ENCODE assay signal across 15 cellular contexts in the genomic region with DNA sequence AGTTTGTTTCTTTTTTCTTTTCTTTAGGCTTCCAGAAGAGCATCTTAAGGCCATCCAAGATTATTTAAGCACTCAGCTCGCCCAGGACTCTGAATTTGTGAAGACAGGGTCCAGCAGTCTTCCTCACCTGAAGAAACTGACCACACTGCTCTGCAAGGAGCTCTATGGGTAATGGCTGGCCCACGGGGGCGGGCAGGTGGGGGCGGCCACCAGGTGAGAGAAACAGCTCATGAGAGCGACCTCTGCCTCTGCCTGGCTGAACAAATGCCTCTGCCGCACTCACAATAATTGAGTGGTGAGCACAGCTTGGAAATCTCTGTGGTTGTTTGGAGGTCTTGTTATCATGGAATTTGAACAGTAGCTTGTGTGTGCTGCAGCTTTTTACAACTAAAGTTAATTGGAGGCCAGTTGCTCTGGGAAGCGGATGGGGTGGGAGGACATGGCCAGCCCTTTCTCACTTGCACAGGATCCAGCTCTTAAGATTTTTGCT.
DNase-seq lines count a peak whose midpoint lies in the region; ATAC-seq and TF ChIP-seq lines count a peak whose summit lies in the region.
"Had no signal": no experiment of that assay in that cellular context is flagged by ENCODE, and none has a peak within 500 bp of the region (broad histone marks: within the 10 kb centered on the region; RNA-seq: fewer than 3 reads in every experiment).

No MANE protein-coding gene starts in this region.

- H2BK120ac ChIP-seq in mesendoderm (ENCODE audit: low read depth, low read length): no peak overlapping the region

- H4K8ac ChIP-seq in mesendoderm (ENCODE audit: low read depth, low read length): no peak overlapping the region

- no peaks in the 10 kb centered on the region for H3K79me2 ChIP-seq in mesendoderm (ENCODE audit: control insufficient read depth, insufficient read depth, low read length)

- DNase-seq in activated CD4-positive, alpha-beta T cell treated with anti-CD3 and anti-CD28 coated beads, Interleukin-2, amount 10 ng/mL, durations not matched to agents 24 days and 14 days: no peak
- DNase-seq in activated CD4-positive, alpha-beta T cell treated with anti-CD3 and anti-CD28 coated beads for 4 hours: no peak
- DNase-seq in NCI-H2227 (lab: John Stamatoyannopoulos, UW; ENCODE audit: unreplicated experiment): peak; percentile 29
- no peak for DNase-seq in activated naive CD8-positive, alpha-beta T cell treated with anti-CD3 and anti-CD28 coated beads, Interleukin-2, amount 50 U/mL, for 24 hours
- no peak for DNase-seq in progenitor cell of endocrine pancreas (ENCODE audit: low spot score, unreplicated experiment)
- no peak for DNase-seq in mesendoderm
- DNase-seq in glomerular visceral epithelial cell (ENCODE audit: extremely low spot score): no peak
- DNase-seq: dermis blood vessel endothelial cell, HFFc6, left ventricle myocardium superior, NCI-H2171, NCI-H82, uterus had no signal

- no peak overlapping the region for H3K4ac ChIP-seq in mesendoderm (ENCODE audit: low read depth, low read length)

- no peaks in the 10 kb centered on the region for H3K27me3 ChIP-seq in mesendoderm (ENCODE audit: insufficient read depth, low read length, poor library complexity)
- H3K27me3 ChIP-seq: uterus had no signal

- H3K79me1 ChIP-seq in mesendoderm (ENCODE audit: low read length): no peaks in the 10 kb centered on the region

- no peak overlapping the region for H3K27ac ChIP-seq in mesendoderm (ENCODE audit: low read depth, low read length)
- H3K27ac ChIP-seq: uterus had no signal

- no peak overlapping the region for H3K9ac ChIP-seq in mesendoderm (ENCODE audit: low read length)

- H3K4me3 Mint-ChIP-seq in activated CD4-positive, alpha-beta T cell treated with anti-CD3 and anti-CD28 coated beads, Interleukin-2, amount 10 ng/mL, durations not matched to agents 24 days and 14 days: no peak overlapping the region
- H3K4me3 Mint-ChIP-seq in activated naive CD8-positive, alpha-beta T cell treated with anti-CD3 and anti-CD28 coated beads, Interleukin-2, amount 50 U/mL, for 24 hours: no peak overlapping the region
- no peak overlapping the region for H3K4me3 Mint-ChIP-seq in progenitor cell of endocrine pancreas (ENCODE audit: low read depth)
- H3K4me3 Mint-ChIP-seq: brain, HFFc6 had no signal

- no peak overlapping the region for H2AK5ac ChIP-seq in mesendoderm (ENCODE audit: low read length)

- no peak overlapping the region for H3K56ac ChIP-seq in mesendoderm (ENCODE audit: low read length)

- H2BK15ac ChIP-seq in mesendoderm (replicated peaks; ENCODE audit: low read depth): no peak overlapping the region

- no peak for ATAC-seq in activated naive CD8-positive, alpha-beta T cell treated with anti-CD3 and anti-CD28 coated beads, Interleukin-2, amount 50 U/mL, for 24 hours
- ATAC-seq in HG02678 (IDR thresholded peaks at IDR 0.05; ENCODE audit: unreplicated experiment): no peak
- ATAC-seq: left ventricle myocardium superior had no signal

- H3K36me3 Mint-ChIP-seq in activated CD4-positive, alpha-beta T cell treated with anti-CD3 and anti-CD28 coated beads, Interleukin-2, amount 10 ng/mL, durations not matched to agents 24 days and 14 days (ENCODE audit: low read depth): peaks cover 68% of the 10 kb centered on the region
- H3K36me3 Mint-ChIP-seq in activated naive CD8-positive, alpha-beta T cell treated with anti-CD3 and anti-CD28 coated beads, Interleukin-2, amount 50 U/mL, for 24 hours (ENCODE audit: low read depth): peaks cover 61% of the 10 kb centered on the region
- no peaks in the 10 kb centered on the region for H3K36me3 Mint-ChIP-seq in progenitor cell of endocrine pancreas (ENCODE audit: insufficient read depth)
- H3K36me3 Mint-ChIP-seq: brain had no signal

- WGBS in mesendoderm (ENCODE audit: extremely low coverage, insufficient coverage, low lambda C conversion rate): no CpG with 5 or more reads among the region's 7 CpGs

- H3K4me3 ChIP-seq in mesendoderm (ENCODE audit: low read length): no peak overlapping the region
- H3K4me3 ChIP-seq: uterus had no signal

- H3K27ac Mint-ChIP-seq in activated CD4-positive, alpha-beta T cell treated with anti-CD3 and anti-CD28 coated beads, Interleukin-2, amount 10 ng/mL, durations not matched to agents 24 days and 14 days: peak overlapping the region; percentile 56
- H3K27ac Mint-ChIP-seq in activated naive CD8-positive, alpha-beta T cell treated with anti-CD3 and anti-CD28 coated beads, Interleukin-2, amount 50 U/mL, for 24 hours: peak overlapping the region; percentile 42
- peak overlapping the region; percentile 52 for H3K27ac Mint-ChIP-seq in progenitor cell of endocrine pancreas
- H3K27ac Mint-ChIP-seq: HFFc6 had no signal

- H2BK5ac ChIP-seq in mesendoderm (ENCODE audit: low read length): no peak overlapping the region

- H3K36me3 ChIP-seq in mesendoderm (ENCODE audit: control insufficient read depth, insufficient read depth, low read length): no peaks in the 10 kb centered on the region
- H3K36me3 ChIP-seq: uterus had no signal

- peaks cover 22% of the 10 kb centered on the region for H3K4me1 Mint-ChIP-seq in activated CD4-positive, alpha-beta T cell treated with anti-CD3 and anti-CD28 coated beads, Interleukin-2, amount 10 ng/mL, durations not matched to agents 24 days and 14 days
- peaks cover 14% of the 10 kb centered on the region for H3K4me1 Mint-ChIP-seq in activated naive CD8-positive, alpha-beta T cell treated with anti-CD3 and anti-CD28 coated beads, Interleukin-2, amount 50 U/mL, for 24 hours
- H3K4me1 Mint-ChIP-seq in progenitor cell of endocrine pancreas (ENCODE audit: low read depth): peaks cover 5% of the 10 kb centered on the region

- no peaks in the 10 kb centered on the region for H3K4me1 ChIP-seq in mesendoderm (ENCODE audit: control insufficient read depth, low read depth, low read length)
- H3K4me1 ChIP-seq: uterus had no signal

- no peaks in the 10 kb centered on the region for H3K27me3 Mint-ChIP-seq in activated CD4-positive, alpha-beta T cell treated with anti-CD3 and anti-CD28 coated beads, Interleukin-2, amount 10 ng/mL, durations not matched to agents 24 days and 14 days
- H3K27me3 Mint-ChIP-seq in activated naive CD8-positive, alpha-beta T cell treated with anti-CD3 and anti-CD28 coated beads, Interleukin-2, amount 50 U/mL, for 24 hours: no peaks in the 10 kb centered on the region
- peaks cover 3% of the 10 kb centered on the region for H3K27me3 Mint-ChIP-seq in progenitor cell of endocrine pancreas

- no peak overlapping the region for H3K4me2 ChIP-seq in mesendoderm (ENCODE audit: low read length)

- H3K9me3 Mint-ChIP-seq in activated CD4-positive, alpha-beta T cell treated with anti-CD3 and anti-CD28 coated beads, Interleukin-2, amount 10 ng/mL, durations not matched to agents 24 days and 14 days: peaks cover 12% of the 10 kb centered on the region
- H3K9me3 Mint-ChIP-seq in activated naive CD8-positive, alpha-beta T cell treated with anti-CD3 and anti-CD28 coated beads, Interleukin-2, amount 50 U/mL, for 24 hours: peaks cover 10% of the 10 kb centered on the region
- H3K9me3 Mint-ChIP-seq in progenitor cell of endocrine pancreas (ENCODE audit: low read depth): no peaks in the 10 kb centered on the region
- H3K9me3 Mint-ChIP-seq: HFFc6 had no signal

- H4K5ac ChIP-seq in mesendoderm (ENCODE audit: low read length): no peak overlapping the region

- no peak overlapping the region for H3K18ac ChIP-seq in mesendoderm (ENCODE audit: low read length)

- no peak for TF ChIP-seq CTCF in progenitor cell of endocrine pancreas (IDR thresholded peaks at IDR 0.05; ENCODE audit: unreplicated experiment)

- intact Hi-C loops in activated CD4-positive, alpha-beta T cell treated with anti-CD3 and anti-CD28 coated beads, Interleukin-2, amount 10 ng/mL, durations not matched to agents 24 days and 14 days (cut with micrococcal nuclease): no loop called here

- no peak overlapping the region for H3K23ac ChIP-seq in mesendoderm (ENCODE audit: low read length)
